Comparison of ENCODE assay signal across 23 cellular contexts in genomic region chr12:77630341-77630740, GRCh38.
"Had no signal": no experiment of that assay in that cellular context is flagged by ENCODE, and none has a peak within 500 bp of the region (broad histone marks: within the 10 kb centered on the region; RNA-seq: fewer than 3 reads in every experiment).

No MANE protein-coding gene starts in this region.

- H3K27me3 Mint-ChIP-seq: activated CD4-positive, alpha-beta memory T cell treated with anti-CD3 and anti-CD28 coated beads for 36 hours; activated CD4-positive, alpha-beta T cell treated with anti-CD3 and anti-CD28 coated beads, Interleukin-2, amount 10 ng/mL, durations not matched to agents 7 days and 5 days; activated naive CD8-positive, alpha-beta T cell; T-cell had no signal

- H3K4me1 Mint-ChIP-seq: activated CD4-positive, alpha-beta T cell treated with anti-CD3 and anti-CD28 coated beads, Interleukin-2, amount 10 ng/mL, durations not matched to agents 7 days and 5 days; T-cell had no signal

- H3K36me3 Mint-ChIP-seq: activated CD4-positive, alpha-beta memory T cell treated with anti-CD3 and anti-CD28 coated beads for 36 hours; activated naive CD8-positive, alpha-beta T cell; T-cell had no signal

- FAIRE-seq: RCC 7860, TTC549 had no signal

- H3K27ac Mint-ChIP-seq: activated CD4-positive, alpha-beta memory T cell treated with anti-CD3 and anti-CD28 coated beads for 36 hours; activated CD4-positive, alpha-beta T cell treated with anti-CD3 and anti-CD28 coated beads, Interleukin-2, amount 10 ng/mL, durations not matched to agents 7 days and 5 days; activated naive CD4-positive, alpha-beta T cell treated with anti-CD3 and anti-CD28 coated beads for 36 hours; activated naive CD8-positive, alpha-beta T cell; T-cell had no signal

- DNase-seq: activated CD4-positive, alpha-beta memory T cell treated with anti-CD3 and anti-CD28 coated beads for 36 hours; activated CD4-positive, alpha-beta T cell treated with anti-CD3 and anti-CD28 coated beads, Interleukin-2, amount 10 ng/mL, durations not matched to agents 7 days and 5 days; activated CD4-positive, CD25-positive, alpha-beta regulatory T cell; activated CD8-positive, alpha-beta memory T cell treated with anti-CD3 and anti-CD28 coated beads for 24 hours; activated effector memory CD4-positive, alpha-beta T cell treated with anti-CD3 and anti-CD28 coated beads, Interleukin-2, amount 50 U/mL, for 16 hours; activated naive CD4-positive, alpha-beta T cell treated with anti-CD3 and anti-CD28 coated beads for 36 hours; activated T-cell treated with anti-CD3 and anti-CD28 coated beads, Interleukin-2, amount 50 U/mL, for 4 hours; IMR-90; Kasumi-1; KBM-7; NCI-H1105 treated with DMSO at 0.1 percent for 48 hours; NCI-H146; NCI-H1930; NCI-H446; NCI-H524; PC-3; SIG-M5; T-cell; T-helper 2 cell; T1000 had no signal

- H3K4me3 Mint-ChIP-seq: activated CD4-positive, alpha-beta memory T cell treated with anti-CD3 and anti-CD28 coated beads for 36 hours; activated CD4-positive, alpha-beta T cell treated with anti-CD3 and anti-CD28 coated beads, Interleukin-2, amount 10 ng/mL, durations not matched to agents 7 days and 5 days; activated naive CD4-positive, alpha-beta T cell treated with anti-CD3 and anti-CD28 coated beads for 36 hours; activated naive CD8-positive, alpha-beta T cell; activated T-cell treated with anti-CD3 and anti-CD28 coated beads, Interleukin-2, amount 50 U/mL, for 4 hours; T-cell had no signal

- H3K9me3 Mint-ChIP-seq: activated CD4-positive, alpha-beta T cell treated with anti-CD3 and anti-CD28 coated beads, Interleukin-2, amount 10 ng/mL, durations not matched to agents 7 days and 5 days had no signal
